Comparison of ENCODE assay signal across 8 cellular contexts in genomic region chr15:98853161-98853560, GRCh38.
DNase-seq lines count a peak whose midpoint lies in the region; TF ChIP-seq lines count a peak whose summit lies in the region.

No MANE protein-coding gene starts in this region.

- peak overlapping the region; percentile 80 for H3K27ac ChIP-seq in HL-60 (replicated peaks)
- H3K27ac ChIP-seq in mesendoderm (ENCODE audit: low read depth, low read length), result no peak overlapping the region

- no peak overlapping the region for H2AK5ac ChIP-seq in mesendoderm (ENCODE audit: low read length)

- no peak overlapping the region for H3K18ac ChIP-seq in mesendoderm (ENCODE audit: low read length)

- no peak overlapping the region for H2BK15ac ChIP-seq in mesendoderm (replicated peaks; ENCODE audit: low read depth)

- H3K79me2 ChIP-seq in mesendoderm (ENCODE audit: control insufficient read depth, insufficient read depth, low read length), result peaks cover 71% of the 10 kb centered on the region

- WGBS in mesendoderm (ENCODE audit: extremely low coverage, insufficient coverage, low lambda C conversion rate), result no CpG with 5 or more reads among the region's 8 CpGs

- H2BK5ac ChIP-seq in mesendoderm (ENCODE audit: low read length), result no peak overlapping the region

- H3K4me1 ChIP-seq in endocrine pancreas (ENCODE audit: control insufficient read depth, insufficient read depth, low read length) (peaks cover 13% of the 10 kb centered on the region), mesendoderm (ENCODE audit: control insufficient read depth, low read depth, low read length) (peaks cover 12% of the 10 kb centered on the region)

- no peak overlapping the region for H2BK120ac ChIP-seq in mesendoderm (ENCODE audit: low read depth, low read length)

- H3K4me3 ChIP-seq in HL-60 (replicated peaks; ENCODE audit: insufficient read depth, low read length) (peak overlapping the region; percentile 76), endocrine pancreas (ENCODE audit: control insufficient read depth, insufficient read depth, low read length) (peak overlapping the region; percentile 92), mesendoderm (ENCODE audit: low read length) (no peak overlapping the region)

- no peak overlapping the region for H3K23ac ChIP-seq in mesendoderm (ENCODE audit: low read length)

- no peaks in the 10 kb centered on the region for H3K9me3 ChIP-seq in endocrine pancreas (ENCODE audit: control insufficient read depth, low read length)

- peaks cover 26% of the 10 kb centered on the region for H3K79me1 ChIP-seq in mesendoderm (ENCODE audit: low read length)

- peak overlapping the region; percentile 55 for H3K9ac ChIP-seq in endocrine pancreas (ENCODE audit: control insufficient read depth, insufficient read depth, low read length)
- peak overlapping the region; percentile 76 for H3K9ac ChIP-seq in mesendoderm (ENCODE audit: low read length)

- H4K5ac ChIP-seq in mesendoderm (ENCODE audit: low read length), result no peak overlapping the region

- peak overlapping the region; percentile 59 for H3K56ac ChIP-seq in mesendoderm (ENCODE audit: low read length)

- no peak overlapping the region for H4K8ac ChIP-seq in mesendoderm (ENCODE audit: low read depth, low read length)

- H3K36me3 ChIP-seq in endocrine pancreas (ENCODE audit: control insufficient read depth, insufficient read depth, low read length), result no peaks in the 10 kb centered on the region
- H3K36me3 ChIP-seq in mesendoderm (ENCODE audit: control insufficient read depth, insufficient read depth, low read length), result no peaks in the 10 kb centered on the region

- H3K27me3 ChIP-seq in HL-60 (ENCODE audit: insufficient read depth, poor library complexity, severe bottlenecking) (no peaks in the 10 kb centered on the region), endocrine pancreas (ENCODE audit: control insufficient read depth, insufficient read depth, low read length) (no peaks in the 10 kb centered on the region), mesendoderm (ENCODE audit: insufficient read depth, low read length, poor library complexity) (no peaks in the 10 kb centered on the region)

- H3K4ac ChIP-seq in mesendoderm (ENCODE audit: low read depth, low read length), result no peak overlapping the region

- H3K4me2 ChIP-seq in mesendoderm (ENCODE audit: low read length), result peak overlapping the region; percentile 100

- TF ChIP-seq CTCF in HL-60 (IDR thresholded peaks at IDR 0.05; ENCODE audit: insufficient read depth, low read length), result no peak

- DNase-seq in NCI-H1436 treated with DMSO at 0.1 percent for 48 hours (lab: John Stamatoyannopoulos, UW) (peak; percentile 1), NCI-H1436 (lab: John Stamatoyannopoulos, UW) (no peak), HL-60 (ENCODE audit: low read depth in 1 of 2, low spot score in 1 of 2) (peak; percentile 90 to 91), NCI-H82 treated with DMSO at 0.1 percent for 48 hours (lab: John Stamatoyannopoulos, UW; ENCODE audit: unreplicated experiment) (peak; percentile 83), mesendoderm (peak; percentile 82)
- DNase-seq in activated CD8-positive, alpha-beta memory T cell treated with anti-CD3 and anti-CD28 coated beads for 48 hours (ENCODE audit: low read depth in 2 of 3, low spot score in 2 of 3), result peak in 2 of 3 experiments; percentile 33 to 38
- peak; percentile 42 to 67 (median 53) for DNase-seq in stimulated activated CD4-positive, alpha-beta T cell treated with anti-CD3 and anti-CD28 coated beads, TNF-alpha, amount 100 ng/mL, for 48 hours (ENCODE audit: low read depth in 3 of 3)
